ENCODE assay signal across 8 cellular contexts in genomic region chr16:70250748-70251650, GRCh38. TPM values are rescaled to one million over a fixed set of nuclear protein-coding genes. Genes with fewer than 3 reads are reported as not detected.
DNase-seq lines count a peak whose midpoint lies in the region; ATAC-seq and TF ChIP-seq lines count a peak whose summit lies in the region.

No MANE protein-coding gene starts in this region.

- no peaks in the 10 kb centered on the region for H3K9me3 Mint-ChIP-seq in progenitor cell of endocrine pancreas (ENCODE audit: low read depth)

- ATAC-seq in HG02852 (IDR thresholded peaks at IDR 0.05; ENCODE audit: unreplicated experiment): peak; percentile 41

- H3K27me3 Mint-ChIP-seq in progenitor cell of endocrine pancreas: no peaks in the 10 kb centered on the region

- H3K4me3 Mint-ChIP-seq in progenitor cell of endocrine pancreas (ENCODE audit: low read depth): peak overlapping the region; percentile 74

- H3K27ac ChIP-seq in cardiac muscle cell: peak overlapping the region; percentile 92

- peaks cover 6% of the 10 kb centered on the region for H3K4me1 Mint-ChIP-seq in progenitor cell of endocrine pancreas (ENCODE audit: low read depth)

- peaks cover 34% of the 10 kb centered on the region for H3K36me3 ChIP-seq in cardiac muscle cell

- peak; percentile 77 for DNase-seq in activated effector memory CD4-positive, alpha-beta T cell treated with anti-CD3 and anti-CD28 coated beads, Interleukin-2, amount 50 U/mL, for 16 hours
- no peak for DNase-seq in activated effector memory CD4-positive, alpha-beta T cell treated with Interleukin-2 at 50 U/mL for 16 hours
- DNase-seq in NCI-H226 (peak; percentile 47), cardiac muscle cell (ENCODE audit: low read depth in 1 of 2, low spot score in 1 of 2) (peak; percentile 65 to 69), progenitor cell of endocrine pancreas (ENCODE audit: low spot score, unreplicated experiment) (no peak), pons (ENCODE audit: low spot score) (no peak)
- DNase-seq in activated naive CD4-positive, alpha-beta T cell treated with anti-CD3 and anti-CD28 coated beads, Interleukin-2, amount 50 U/mL, for 16 hours: peak; percentile 47

- TF ChIP-seq CTCF in cardiac muscle cell (IDR thresholded peaks at IDR 0.05; ENCODE audit: low read depth, low read length) (no peak), progenitor cell of endocrine pancreas (IDR thresholded peaks at IDR 0.05; ENCODE audit: unreplicated experiment) (no peak)

- peaks cover 11% of the 10 kb centered on the region for H3K36me3 Mint-ChIP-seq in progenitor cell of endocrine pancreas (ENCODE audit: insufficient read depth)

- no peaks in the 10 kb centered on the region for H3K9me3 ChIP-seq in cardiac muscle cell (ENCODE audit: low read depth)

- no peaks in the 10 kb centered on the region for H3K27me3 ChIP-seq in cardiac muscle cell

- H3K27ac Mint-ChIP-seq in progenitor cell of endocrine pancreas: peak overlapping the region; percentile 49

- H3K4me3 ChIP-seq in cardiac muscle cell: peak overlapping the region; percentile 86

- H3K4me1 ChIP-seq in cardiac muscle cell (ENCODE audit: low read depth): peaks cover 8% of the 10 kb centered on the region

RNA-seq across cellular contexts. Expression of gene EXOSC6, which starts 0.7 kb away (rescaled TPM):
- 25.2 and 26.8 TPM in 2 replicates for total RNA-seq in cardiac muscle cell
- polyA plus RNA-seq in cardiac muscle cell: 24.6 and 38.0 TPM in 2 replicates
- total RNA-seq in progenitor cell of endocrine pancreas: 29.1 and 29.5 TPM in 2 replicates

RNA-seq across cellular contexts. Expression of gene AARS1, which starts 38.3 kb away (rescaled TPM):
- 74.6 and 81.4 TPM in 2 replicates for total RNA-seq in cardiac muscle cell
- polyA plus RNA-seq in cardiac muscle cell: 102 and 114 TPM in 2 replicates
- 113 and 114 TPM in 2 replicates for total RNA-seq in progenitor cell of endocrine pancreas

RNA-seq across cellular contexts. Expression of gene DDX19B, which starts 48.0 kb away (rescaled TPM):
- 40.1 and 40.2 TPM in 2 replicates for total RNA-seq in cardiac muscle cell
- polyA plus RNA-seq in cardiac muscle cell: 39.7 and 55.5 TPM in 2 replicates
- 36.4 and 38.3 TPM in 2 replicates for total RNA-seq in progenitor cell of endocrine pancreas

Comparison
In these comparisons a context has a peak if more than half of its experiments do, and no peak if none do; other contexts are left out.
1. DNase-seq: peak in activated effector memory CD4-positive, alpha-beta T cell treated with anti-CD3 and anti-CD28 coated beads, Interleukin-2, amount 50 U/mL, for 16 hours (single experiment), NCI-H226 (single experiment), activated naive CD4-positive, alpha-beta T cell treated with anti-CD3 and anti-CD28 coated beads, Interleukin-2, amount 50 U/mL, for 16 hours (single experiment) and cardiac muscle cell (2 of 2); none in activated effector memory CD4-positive, alpha-beta T cell treated with Interleukin-2 at 50 U/mL for 16 hours (single experiment), progenitor cell of endocrine pancreas (single experiment) and pons (single experiment).